19 cellular contexts compared by ENCODE assay signal in genomic region chr3:127411083-127411727, GRCh38.
DNase-seq lines count a peak whose midpoint lies in the region; ATAC-seq and TF ChIP-seq lines count a peak whose summit lies in the region.
"Had no signal": no experiment of that assay in that cellular context is flagged by ENCODE, and none has a peak within 500 bp of the region (broad histone marks: within the 10 kb centered on the region; RNA-seq: fewer than 3 reads in every experiment).

No MANE protein-coding gene starts in this region.

- H3K36me3 Mint-ChIP-seq in GM23338 (ENCODE audit: low read depth), result no peaks in the 10 kb centered on the region
- H3K36me3 Mint-ChIP-seq: type B pancreatic cell had no signal

- H3K79me1 ChIP-seq in mesendoderm (ENCODE audit: low read length), result no peaks in the 10 kb centered on the region

- no peak overlapping the region for H3K9ac ChIP-seq in mesendoderm (ENCODE audit: low read length)

- H3K9me3 ChIP-seq in WERI-Rb-1 (ENCODE audit: severe bottlenecking) (no peaks in the 10 kb centered on the region), body of pancreas (no peaks in the 10 kb centered on the region)
- H3K9me3 ChIP-seq: adrenal gland had no signal

- intact Hi-C loops in body of pancreas (cut with DNase I), result no loop called here

- H3K27me3 ChIP-seq in GM23338 (ENCODE audit: insufficient read depth) (no peaks in the 10 kb centered on the region), WERI-Rb-1 (ENCODE audit: insufficient read depth, low read depth, severe bottlenecking) (no peaks in the 10 kb centered on the region), mesendoderm (ENCODE audit: insufficient read depth, low read length, poor library complexity) (no peaks in the 10 kb centered on the region), body of pancreas (no peaks in the 10 kb centered on the region)

- 0 out of 2 replicates have a peak, but pooled peaks cover 5% of the 10 kb centered on the region for H3K9me2 ChIP-seq in GM23338 (ENCODE audit: insufficient read depth)

- no peak for TF ChIP-seq POLR2A in body of pancreas (IDR thresholded peaks at IDR 0.05)

- H2BK5ac ChIP-seq in mesendoderm (ENCODE audit: low read length), result no peak overlapping the region

- no CpG with 5 or more reads among the region's 4 CpGs for WGBS in mesendoderm (ENCODE audit: extremely low coverage, insufficient coverage, low lambda C conversion rate)
- WGBS in body of pancreas, 2 donors, result 43 to 50% methylated on average over 4 of the region's 4 CpGs

- H3K4me1 ChIP-seq in GM23338 (ENCODE audit: insufficient read depth) (peaks cover 7% of the 10 kb centered on the region; the same call in 1 of the 2 replicates), mesendoderm (ENCODE audit: control insufficient read depth, low read depth, low read length) (peaks cover 4% of the 10 kb centered on the region), body of pancreas (no peaks in the 10 kb centered on the region)
- H3K4me1 ChIP-seq: adrenal gland had no signal

- no peak for DNase-seq in GM23338 (ENCODE audit: low spot score)
- DNase-seq in NCI-H1092 treated with DMSO at 0.1 percent for 48 hours (lab: John Stamatoyannopoulos, UW), result peak; percentile 38
- DNase-seq in WERI-Rb-1, result peak; percentile 59
- peak; percentile 77 for DNase-seq in mesendoderm
- DNase-seq in activated T-cell treated with anti-CD3 and anti-CD28 coated beads for 4 hours, result no peak
- no peak for DNase-seq in body of pancreas
- no peak for DNase-seq in ureter (ENCODE audit: low spot score)
- DNase-seq: activated CD8-positive, alpha-beta T cell treated with anti-CD3 and anti-CD28 coated beads for 36 hours; central memory CD4-positive, alpha-beta T cell; effector memory CD8-positive, alpha-beta T cell; hippocampal formation; midbrain; NCI-H446 treated with DMSO at 0.1 percent for 48 hours; PC-9; retina had no signal

- no peaks in the 10 kb centered on the region for H3K36me3 ChIP-seq in GM23338 (ENCODE audit: insufficient read depth)
- H3K36me3 ChIP-seq in WERI-Rb-1, result no peaks in the 10 kb centered on the region
- H3K36me3 ChIP-seq in mesendoderm (ENCODE audit: control insufficient read depth, insufficient read depth, low read length), result no peaks in the 10 kb centered on the region
- no peaks in the 10 kb centered on the region for H3K36me3 ChIP-seq in body of pancreas (replicated peaks in 1 of 2; ENCODE audit: insufficient read depth in 1 of 2, low read depth in 2 of 2)
- H3K36me3 ChIP-seq: adrenal gland had no signal

- H3K4me3 Mint-ChIP-seq in GM23338, result no peak overlapping the region
- H3K4me3 Mint-ChIP-seq: activated CD8-positive, alpha-beta T cell treated with anti-CD3 and anti-CD28 coated beads for 36 hours; effector memory CD8-positive, alpha-beta T cell; stimulated activated naive CD8-positive, alpha-beta T cell treated with anti-CD3 and anti-CD28 coated beads, Interleukin-15, Interleukin-2, amounts not matched to agents 100 ng/mL and 50 ng/mL, for 24 hours; type B pancreatic cell had no signal

- H3K4me3 ChIP-seq in GM23338 (no peak overlapping the region), WERI-Rb-1 (ENCODE audit: low read depth, low read length) (no peak overlapping the region), mesendoderm (ENCODE audit: low read length) (no peak overlapping the region), body of pancreas (no peak overlapping the region)
- H3K4me3 ChIP-seq: adrenal gland, PC-9 had no signal

- H3K27ac ChIP-seq in GM23338 (ENCODE audit: low read depth) (no peak overlapping the region), WERI-Rb-1 (no peak overlapping the region), mesendoderm (ENCODE audit: low read depth, low read length) (no peak overlapping the region), body of pancreas (no peak overlapping the region)
- H3K27ac ChIP-seq: adrenal gland, PC-9 had no signal

- H4K20me1 ChIP-seq in GM23338 (replicated peaks; ENCODE audit: insufficient read depth), result no peaks in the 10 kb centered on the region

- no peak overlapping the region for H3K4ac ChIP-seq in mesendoderm (ENCODE audit: low read depth, low read length)

- peak; percentile 87 for ATAC-seq in GM23338
- ATAC-seq in HG03196 (IDR thresholded peaks at IDR 0.05; ENCODE audit: unreplicated experiment), result no peak
- no peak for ATAC-seq in body of pancreas
- ATAC-seq: activated CD8-positive, alpha-beta T cell treated with anti-CD3 and anti-CD28 coated beads for 36 hours; effector memory CD8-positive, alpha-beta T cell had no signal

- no peak overlapping the region for H2BK15ac ChIP-seq in mesendoderm (replicated peaks; ENCODE audit: low read depth)

- H3K23ac ChIP-seq in mesendoderm (ENCODE audit: low read length), result no peak overlapping the region

- H4K5ac ChIP-seq in mesendoderm (ENCODE audit: low read length), result no peak overlapping the region

- no peak overlapping the region for H2BK120ac ChIP-seq in mesendoderm (ENCODE audit: low read depth, low read length)

- TF ChIP-seq CTCF in GM23338 (conservative IDR thresholded peaks at IDR 0.05; ENCODE audit: low read depth in 2 of 2), result no peak
- no peak for TF ChIP-seq CTCF in WERI-Rb-1 (IDR thresholded peaks at IDR 0.05; ENCODE audit: low read depth, low read length)
- no peak for TF ChIP-seq CTCF in body of pancreas (IDR thresholded peaks at IDR 0.05)

- peaks cover 10% of the 10 kb centered on the region for H3K27me3 Mint-ChIP-seq in GM23338 (ENCODE audit: insufficient read depth, low read depth, poor library complexity)

- no peak overlapping the region for H3K18ac ChIP-seq in mesendoderm (ENCODE audit: low read length)

- H3K27ac Mint-ChIP-seq in GM23338, result no peak overlapping the region
- H3K27ac Mint-ChIP-seq: activated CD8-positive, alpha-beta T cell treated with anti-CD3 and anti-CD28 coated beads for 36 hours; effector memory CD8-positive, alpha-beta T cell; stimulated activated naive CD8-positive, alpha-beta T cell treated with anti-CD3 and anti-CD28 coated beads, Interleukin-15, Interleukin-2, amounts not matched to agents 100 ng/mL and 50 ng/mL, for 24 hours; type B pancreatic cell had no signal

- peak overlapping the region; percentile 43; the same call in 1 of the 2 replicates for H2AFZ ChIP-seq in GM23338
- H2AFZ ChIP-seq: PC-9 had no signal

- H3K56ac ChIP-seq in mesendoderm (ENCODE audit: low read length), result no peak overlapping the region

- no peaks in the 10 kb centered on the region for H3F3A ChIP-seq in GM23338 (replicated peaks; ENCODE audit: low read depth)

- H3K4me1 Mint-ChIP-seq in GM23338, result peaks cover 25% of the 10 kb centered on the region

- H3K4me2 ChIP-seq in GM23338, result no peak overlapping the region
- H3K4me2 ChIP-seq in mesendoderm (ENCODE audit: low read length), result no peak overlapping the region
- H3K4me2 ChIP-seq: PC-9 had no signal

- H2AK5ac ChIP-seq in mesendoderm (ENCODE audit: low read length), result no peak overlapping the region

- H4K8ac ChIP-seq in mesendoderm (ENCODE audit: low read depth, low read length), result no peak overlapping the region

- no peaks in the 10 kb centered on the region for H3K9me3 Mint-ChIP-seq in GM23338
- H3K9me3 Mint-ChIP-seq: activated CD8-positive, alpha-beta T cell treated with anti-CD3 and anti-CD28 coated beads for 36 hours; effector memory CD8-positive, alpha-beta T cell; stimulated activated naive CD8-positive, alpha-beta T cell treated with anti-CD3 and anti-CD28 coated beads, Interleukin-15, Interleukin-2, amounts not matched to agents 100 ng/mL and 50 ng/mL, for 24 hours; type B pancreatic cell had no signal

- H3K79me2 ChIP-seq in GM23338 (replicated peaks; ENCODE audit: insufficient read depth), result no peaks in the 10 kb centered on the region
- no peaks in the 10 kb centered on the region for H3K79me2 ChIP-seq in mesendoderm (ENCODE audit: control insufficient read depth, insufficient read depth, low read length)

TF ChIP-seq in GM23338, 12 proteins besides CTCF, POLR2A, EP300 and RAD21 (continues in another document):
- TF ChIP-seq EZH2 (IDR thresholded peaks at IDR 0.05; ENCODE audit: low read depth, unreplicated experiment) (no peak), ETS1 (IDR thresholded peaks at IDR 0.05) (no peak)

Comparison
In these comparisons a context has a peak if more than half of its experiments do, and no peak if none do; other contexts are left out.
1. DNase-seq: peak in NCI-H1092 treated with DMSO at 0.1 percent for 48 hours (single experiment), WERI-Rb-1 (single experiment) and mesendoderm (single experiment); none in GM23338 (single experiment), activated T-cell treated with anti-CD3 and anti-CD28 coated beads for 4 hours (single experiment), body of pancreas (0 of 4) and ureter (single experiment).